Comparison of ENCODE assay signal across 26 cellular contexts in the genomic region with DNA sequence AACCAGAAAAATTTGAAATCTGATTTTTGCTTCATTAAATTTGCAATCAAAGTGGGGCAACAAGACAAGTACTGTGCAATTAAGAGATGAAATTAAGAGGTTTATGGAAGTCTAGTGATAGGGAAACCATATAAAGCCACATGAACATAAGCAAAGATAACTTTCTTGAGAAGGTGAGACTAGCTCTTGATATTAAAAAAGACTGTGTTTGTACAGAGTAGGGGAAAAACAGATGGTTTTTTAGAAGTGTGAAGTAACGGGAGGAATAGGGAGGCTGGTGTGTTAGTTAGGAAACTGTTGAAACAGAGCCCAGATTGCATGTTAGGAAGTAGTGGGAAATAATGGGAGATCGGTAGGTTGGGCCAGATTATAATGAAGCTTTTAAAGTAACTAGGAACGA.
"Had no signal": no experiment of that assay in that cellular context is flagged by ENCODE, and none has a peak within 500 bp of the region (broad histone marks: within the 10 kb centered on the region; RNA-seq: fewer than 3 reads in every experiment).

No MANE protein-coding gene starts in this region.

- DNase-seq: kidney; left colon; left lung; lower lobe of right lung; mammary epithelial cell; mesenchymal stem cell; naive B cell; natural killer cell; nephron progenitor cell; ovary; right lobe of liver; stimulated activated CD4-positive, alpha-beta T cell treated with anti-CD3 and anti-CD28 coated beads, Interleukin-1b, Interleukin-23, amount 100 ng/mL, for 48 hours; stimulated activated CD4-positive, alpha-beta T cell treated with anti-CD3 and anti-CD28 coated beads, Interleukin-2, amount 100 ng/mL, for 48 hours; stimulated activated CD4-positive, alpha-beta T cell treated with anti-CD3 and anti-CD28 coated beads, Interleukin-4, amount 100 ng/mL, for 4 hours; stimulated activated CD8-positive, alpha-beta memory T cell treated with anti-CD3 and anti-CD28 coated beads, Interleukin-4, amount 100 ng/mL, for 48 hours; stimulated activated naive CD4-positive, alpha-beta T cell treated with Interleukin-2 at 50 U/mL for 16 hours; stimulated activated naive CD8-positive, alpha-beta T cell treated with anti-CD3 and anti-CD28 coated beads, Interleukin-15, amount 100 ng/mL, for 72 hours; substantia nigra; testis; thyroid gland; transverse colon; upper lobe of left lung had no signal

- H3K27ac ChIP-seq: left lung, lower lobe of right lung, neural progenitor cell, neutrophil, ovary, right atrium auricular region, right lobe of liver, testis, thyroid gland, transverse colon, upper lobe of left lung, vagina had no signal
